8 cellular contexts compared by ENCODE assay signal in genomic region chr6:21885532-21886089, GRCh38.
A peak's percentile ranks its signal among the peaks of the same experiment; 100 is the strongest.
DNase-seq lines count a peak whose midpoint lies in the region; ATAC-seq and TF ChIP-seq lines count a peak whose summit lies in the region.

No MANE protein-coding gene starts in this region.

- H3K9me3 ChIP-seq in Karpas-422 (ENCODE audit: low read length) (no peaks in the 10 kb centered on the region), right lobe of liver (no peaks in the 10 kb centered on the region)

- H3K27me3 Mint-ChIP-seq in type B pancreatic cell = no peaks in the 10 kb centered on the region

- ATAC-seq in right lobe of liver (peak; percentile 54 to 84 (median 60)), HG03196 (IDR thresholded peaks at IDR 0.05; ENCODE audit: unreplicated experiment) (no peak), GM18870 (IDR thresholded peaks at IDR 0.05; ENCODE audit: unreplicated experiment) (no peak), HG02852 (IDR thresholded peaks at IDR 0.05; ENCODE audit: unreplicated experiment) (no peak)

- no peaks in the 10 kb centered on the region for H3K27me3 ChIP-seq in Karpas-422 (ENCODE audit: low read length)
- no peaks in the 10 kb centered on the region for H3K27me3 ChIP-seq in right lobe of liver

- intact Hi-C loops in right lobe of liver (cut with DNase I) = no loop called here

- H3K4me3 ChIP-seq in Karpas-422 (ENCODE audit: low read length) (no peak overlapping the region), coronary artery (peak overlapping the region; percentile 42), right lobe of liver (no peak overlapping the region)

- TF ChIP-seq CTCF in coronary artery (IDR thresholded peaks at IDR 0.05) (no peak), right lobe of liver (IDR thresholded peaks at IDR 0.05) (no peak), type B pancreatic cell (conservative IDR thresholded peaks at IDR 0.05) (no peak)

- no peak overlapping the region for H3K9ac ChIP-seq in Karpas-422 (ENCODE audit: low read length)

- H3K27ac ChIP-seq in Karpas-422 (ENCODE audit: low read length) = no peak overlapping the region
- peak overlapping the region; percentile 66 to 83 for H3K27ac ChIP-seq in coronary artery
- no peak overlapping the region for H3K27ac ChIP-seq in right lobe of liver

- no peaks in the 10 kb centered on the region for H4K20me1 ChIP-seq in Karpas-422 (ENCODE audit: insufficient read depth, low read depth, low read length)

- H3K36me3 ChIP-seq in Karpas-422 (ENCODE audit: insufficient read depth, low read length) (no peaks in the 10 kb centered on the region), right lobe of liver (no peaks in the 10 kb centered on the region)

- 39% methylated on average over 6 of the region's 7 CpGs for WGBS in right lobe of liver (ENCODE audit: insufficient coverage, low coverage, low lambda C conversion rate, missing lambda C conversion rate)

- H3K4me3 Mint-ChIP-seq in type B pancreatic cell = no peak overlapping the region

- H3K4me1 Mint-ChIP-seq in type B pancreatic cell (ENCODE audit: unreplicated experiment) = peaks cover 10% of the 10 kb centered on the region

- H3K79me2 ChIP-seq in Karpas-422 (ENCODE audit: low read length) = no peaks in the 10 kb centered on the region

- no peaks in the 10 kb centered on the region for H3K9me2 ChIP-seq in Karpas-422 (replicated peaks; ENCODE audit: insufficient read depth, low read length)

- TF ChIP-seq POLR2A in right lobe of liver (IDR thresholded peaks at IDR 0.05) = no peak

- no peak overlapping the region for H3K27ac Mint-ChIP-seq in type B pancreatic cell

- peaks cover 10% of the 10 kb centered on the region for H3K9me3 Mint-ChIP-seq in type B pancreatic cell

- peaks cover 12% of the 10 kb centered on the region for H3K36me3 Mint-ChIP-seq in type B pancreatic cell

- H3K4me1 ChIP-seq in Karpas-422 (ENCODE audit: low read length) = no peaks in the 10 kb centered on the region
- peaks cover 0 to 7% (median 0%) of the 10 kb centered on the region in 4 donors for H3K4me1 ChIP-seq in right lobe of liver

- H2AFZ ChIP-seq in Karpas-422 (ENCODE audit: low read length) = no peak overlapping the region

- peak; percentile 19 for DNase-seq in Karpas-422
- DNase-seq in coronary artery (ENCODE audit: low spot score) = peak; percentile 79
- DNase-seq in right lobe of liver = no peak
- peak; percentile 74 for DNase-seq in type B pancreatic cell (ENCODE audit: extremely low spot score, unreplicated experiment)
- no peak for DNase-seq in stimulated activated CD4-positive, alpha-beta T cell treated with anti-CD3 and anti-CD28 coated beads, Interleukin-1b, Interleukin-23, amount 100 ng/mL, for 48 hours

- H3K4me2 ChIP-seq in Karpas-422 (ENCODE audit: low read depth, low read length, poor library complexity, severe bottlenecking) = no peak overlapping the region

Comparison
In these comparisons a context has a peak if more than half of its experiments do, and no peak if none do; other contexts are left out.
1. DNase-seq: peak in Karpas-422 (single experiment), coronary artery (single experiment) and type B pancreatic cell (single experiment); none in right lobe of liver (0 of 3) and stimulated activated CD4-positive, alpha-beta T cell treated with anti-CD3 and anti-CD28 coated beads, Interleukin-1b, Interleukin-23, amount 100 ng/mL, for 48 hours (single experiment).
2. H3K27ac ChIP-seq: peak in coronary artery (2 of 2); none in Karpas-422 (single experiment) and right lobe of liver (0 of 3).
3. ATAC-seq: peak in right lobe of liver (4 of 4); none in HG03196 (single experiment), GM18870 (single experiment) and HG02852 (single experiment).